In genomic region chr18:8720141-8720540, GRCh38 we compare ENCODE assay signal across 2 cellular contexts.
TF ChIP-seq lines count a peak whose summit lies in the region.

No MANE protein-coding gene starts in this region.

TF ChIP-seq in H1, 55 proteins besides CTCF, POLR2A, EP300 and RAD21 (continued from another document):
- TF ChIP-seq CREB1 (IDR thresholded peaks at IDR 0.05): no peak
- no peak for TF ChIP-seq EZH2 (IDR thresholded peaks at IDR 0.05; ENCODE audit: low read depth, low read length, severe bottlenecking)
- TF ChIP-seq CEBPB (IDR thresholded peaks at IDR 0.05; ENCODE audit: low read depth, low read length): no peak
- no peak for TF ChIP-seq POU5F1 (IDR thresholded peaks at IDR 0.05; ENCODE audit: low read depth, low read length)
- no peak for TF ChIP-seq ASH2L (IDR thresholded peaks at IDR 0.05; ENCODE audit: low read length)

TF ChIP-seq in GM12891, 5 proteins besides CTCF, POLR2A, EP300 and RAD21 (continued from another document):
- TF ChIP-seq POLR2AphosphoS5 (IDR thresholded peaks at IDR 0.05; ENCODE audit: low read depth, low read length) (no peak), PAX5 (IDR thresholded peaks at IDR 0.05; ENCODE audit: insufficient read depth, low read length, severe bottlenecking) (no peak), SPI1 (IDR thresholded peaks at IDR 0.05; ENCODE audit: low read depth, low read length) (no peak), TAF1 (IDR thresholded peaks at IDR 0.05; ENCODE audit: low read depth, low read length) (no peak)
